22 cellular contexts compared by ENCODE assay signal in the genomic region with DNA sequence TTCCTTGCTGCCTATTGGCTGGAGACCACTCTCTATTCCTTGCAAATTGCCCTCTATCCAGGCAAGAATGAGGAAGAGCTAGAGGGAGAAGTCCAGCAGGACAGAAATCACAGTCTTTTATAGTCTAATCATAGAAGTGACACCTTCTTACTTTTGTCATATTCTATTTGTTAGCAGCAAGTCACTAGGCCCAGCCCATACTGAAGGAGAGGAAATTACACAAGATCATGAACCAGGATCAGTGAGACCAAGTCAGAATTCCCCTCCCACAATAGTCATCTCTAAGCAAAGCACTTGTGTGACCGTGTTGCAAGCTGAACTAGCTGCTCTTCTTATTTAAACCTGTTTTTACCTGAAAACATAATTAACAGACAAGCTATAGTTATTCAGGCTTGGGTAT.
DNase-seq lines count a peak whose midpoint lies in the region; ATAC-seq, FAIRE-seq and TF ChIP-seq lines count a peak whose summit lies in the region.
"Had no signal": no experiment of that assay in that cellular context is flagged by ENCODE, and none has a peak within 500 bp of the region (broad histone marks: within the 10 kb centered on the region; RNA-seq: fewer than 3 reads in every experiment).

No MANE protein-coding gene starts in this region.

- in situ Hi-C loops in GM12878 (cut with MboI), result no loop called here

- no peak for TF ChIP-seq POLR2A in GM12878 (IDR thresholded peaks at IDR 0.05; ENCODE audit: low read depth, low read length)

- no peak overlapping the region for H3K27ac Mint-ChIP-seq in activated naive CD4-positive, alpha-beta T cell treated with anti-CD3 and anti-CD28 coated beads for 36 hours

- RAD21 ChIA-PET in GM12878 (lab: Charles Lee; ENCODE audit: unreplicated experiment), result interaction anchor here (0.6 to 2.3 kb wide), 3 partner anchors 13 to 194 kb away, joined by 3 to 7 read pairs (median 3); no protein-coding TSS in a partner anchor

- no peak overlapping the region for H3K4me2 ChIP-seq in GM12878 (ENCODE audit: control insufficient read depth, insufficient read depth)
- H3K4me2 ChIP-seq: PC-9 had no signal

- H3K4me3 ChIP-seq in GM12878 (no peak overlapping the region), fibroblast of mammary gland (ENCODE audit: control insufficient read depth, low read depth, low read length) (no peak overlapping the region), mucosa of descending colon (no peak overlapping the region)
- H3K4me3 ChIP-seq: PC-9, SJCRH30 had no signal

- H3K36me3 Mint-ChIP-seq in activated naive CD4-positive, alpha-beta T cell treated with anti-CD3 and anti-CD28 coated beads for 36 hours (ENCODE audit: low read depth), result no peaks in the 10 kb centered on the region

- POLR2A ChIA-PET in GM12878 (lab: Charles Lee), result no interaction called here

- SMC1A ChIA-PET in GM12878 (lab: Charles Lee; ENCODE audit: uncharacterized antibody, unreplicated experiment), result interaction anchor here (0.6 to 2.1 kb wide), 3 partner anchors 122 to 172 kb away, joined by 3 to 7 read pairs (median 3); no protein-coding TSS in a partner anchor

- CTCF ChIA-PET in activated naive CD4-positive, alpha-beta T cell treated with anti-CD3 and anti-CD28 coated beads for 36 hours (lab: Charles Lee), result interaction anchor here (1.0 kb wide), 1 partner anchor 13 kb away, joined by 4 read pairs; no protein-coding TSS in a partner anchor
- CTCF ChIA-PET in GM12878 (lab: Yijun Ruan, JAX), result interaction anchor here (1.0 kb wide), 1 partner anchor 47 kb away, joined by 3 read pairs; no protein-coding TSS in a partner anchor

- H3K4me1 ChIP-seq in GM12878 (ENCODE audit: control insufficient read depth, insufficient read depth, low read length) (no peaks in the 10 kb centered on the region), mucosa of descending colon (ENCODE audit: low read depth) (no peaks in the 10 kb centered on the region)
- H3K4me1 ChIP-seq: SJCRH30 had no signal

- H4K20me1 ChIP-seq in GM12878 (ENCODE audit: control insufficient read depth, insufficient read depth), result no peaks in the 10 kb centered on the region

- H3K9ac ChIP-seq in GM12878 (ENCODE audit: control insufficient read depth, insufficient read depth, low read length), result no peak overlapping the region

- peaks cover 22% of the 10 kb centered on the region for H3K4me1 Mint-ChIP-seq in activated naive CD4-positive, alpha-beta T cell treated with anti-CD3 and anti-CD28 coated beads for 36 hours (ENCODE audit: low read depth)

- FAIRE-seq in GM12878 (lab: Jason Lieb, UNC), result no peak
- FAIRE-seq: H1 had no signal

- intact Hi-C loops in activated naive CD4-positive, alpha-beta T cell treated with anti-CD3 and anti-CD28 coated beads for 36 hours (cut with micrococcal nuclease), result no loop called here
- intact Hi-C loops in GM12878 (cut with micrococcal nuclease; ENCODE audit: unreplicated experiment), result no loop called here
- intact Hi-C loops in mucosa of descending colon (cut with DNase I, micrococcal nuclease), result no loop called here

- no peaks in the 10 kb centered on the region for H3K27me3 ChIP-seq in GM12878 (replicated peaks in 1 of 2; ENCODE audit: control insufficient read depth in 2 of 2, insufficient read depth in 2 of 2, low read length in 1 of 2)
- H3K27me3 ChIP-seq: SJCRH30 had no signal

- H3K36me3 ChIP-seq in GM12878 (ENCODE audit: control insufficient read depth in 2 of 2, insufficient read depth in 2 of 2, low read length in 1 of 2) (no peaks in the 10 kb centered on the region), mucosa of descending colon (ENCODE audit: low read depth) (no peaks in the 10 kb centered on the region)
- H3K36me3 ChIP-seq: SJCRH30 had no signal

- no peak for TF ChIP-seq EP300 in GM12878 (IDR thresholded peaks at IDR 0.05; ENCODE audit: borderline replicate concordance in 1 of 2, control insufficient read depth in 1 of 2, low read depth in 2 of 2, low read length in 2 of 2)

- DNase-seq in activated naive CD4-positive, alpha-beta T cell treated with anti-CD3 and anti-CD28 coated beads for 36 hours, result peak; percentile 18
- DNase-seq in activated naive CD4-positive, alpha-beta T cell (lab: John Stamatoyannopoulos, UW), result no peak
- DNase-seq in GM12878 (ENCODE audit: low read depth, low spot score) (no peak), fibroblast of mammary gland (ENCODE audit: low read depth) (peak; percentile 16), mucosa of descending colon (peak in 1 of 3 donors; percentile 2), MV-4-11 (lab: John Stamatoyannopoulos, UW) (no peak)
- DNase-seq in stimulated activated naive CD4-positive, alpha-beta T cell (lab: John Stamatoyannopoulos, UW), result no peak
- DNase-seq: DMS153, HCEC 1CT, NCI-H1092 treated with DMSO at 0.1 percent for 48 hours, NCI-H1436, NCI-H1930, NCI-H2107, NCI-H446, NCI-H524 treated with DMSO at 0.1 percent for 48 hours, NCI-H774, PC-9, SJCRH30 had no signal

- H3K4me3 Mint-ChIP-seq in activated naive CD4-positive, alpha-beta T cell treated with anti-CD3 and anti-CD28 coated beads for 36 hours, result no peak overlapping the region

- ATAC-seq in GM12878 (peak; percentile 67), mucosa of descending colon (peak; percentile 88), GM18907 (IDR thresholded peaks at IDR 0.05; ENCODE audit: unreplicated experiment) (no peak)
- ATAC-seq: Right ventricle myocardium inferior, SK-N-SH treated with all-trans-retinoic acid at 6 μM for 48 hours had no signal

- no TSS peak for BruUV-seq in GM12878 (replicated peaks; lab: Mats Ljungman, UMichigan)

- TF ChIP-seq RAD21 in GM12878 (IDR thresholded peaks at IDR 0.05; ENCODE audit: insufficient read depth, low read depth, low read length), result no peak

- no peak for TF ChIP-seq CTCF in GM12878 (IDR thresholded peaks at IDR 0.05 in 2 of 3, conservative IDR thresholded peaks at IDR 0.05 in 1 of 3; ENCODE audit: control insufficient read depth in 2 of 3, extremely low read depth in 1 of 3, insufficient read depth in 1 of 3, low read depth in 3 of 3, low read length in 3 of 3)
- no peak for TF ChIP-seq CTCF in fibroblast of mammary gland (conservative IDR thresholded peaks at IDR 0.05; ENCODE audit: control insufficient read depth, insufficient read depth, low read depth, low read length)
- no peak for TF ChIP-seq CTCF in mucosa of descending colon (IDR thresholded peaks at IDR 0.05)

- H3K27me3 Mint-ChIP-seq in activated naive CD4-positive, alpha-beta T cell treated with anti-CD3 and anti-CD28 coated beads for 36 hours (ENCODE audit: low read depth), result no peaks in the 10 kb centered on the region

- WGBS in GM12878 (ENCODE audit: insufficient coverage, insufficient replicate concordance, low lambda C conversion rate, missing lambda C conversion rate), result 5% methylated on average over 1 of the region's 1 CpG

- H3K79me2 ChIP-seq in GM12878 (ENCODE audit: control insufficient read depth, insufficient read depth, low read length), result no peaks in the 10 kb centered on the region

- no peaks in the 10 kb centered on the region for H3K9me3 ChIP-seq in GM12878 (replicated peaks; ENCODE audit: control insufficient read depth, insufficient read depth, low read length)
- no peaks in the 10 kb centered on the region for H3K9me3 ChIP-seq in mucosa of descending colon
- H3K9me3 ChIP-seq: SJCRH30 had no signal

- H2AFZ ChIP-seq in GM12878 (ENCODE audit: control insufficient read depth, low read depth, low read length), result no peak overlapping the region
- H2AFZ ChIP-seq: PC-9 had no signal

- no peaks in the 10 kb centered on the region for H3K9me3 Mint-ChIP-seq in activated naive CD4-positive, alpha-beta T cell treated with anti-CD3 and anti-CD28 coated beads for 36 hours

- H3K27ac ChIP-seq in GM12878 (ENCODE audit: control insufficient read depth, insufficient read depth), result no peak overlapping the region
- H3K27ac ChIP-seq: PC-9, SJCRH30 had no signal

TF ChIP-seq in GM12878, 131 proteins besides CTCF, POLR2A, EP300 and RAD21 (continues in another document):
- TF ChIP-seq CBX5 (IDR thresholded peaks at IDR 0.05; ENCODE audit: low read depth) (no peak), BMI1 (IDR thresholded peaks at IDR 0.05; ENCODE audit: borderline replicate concordance) (no peak), ZSCAN29 (IDR thresholded peaks at IDR 0.05) (no peak), FOS (IDR thresholded peaks at IDR 0.05; ENCODE audit: borderline replicate concordance, extremely low read depth, insufficient read length) (no peak), FOXM1 (IDR thresholded peaks at IDR 0.05; ENCODE audit: low read depth, low read length) (no peak), MTA2 (IDR thresholded peaks at IDR 0.05; ENCODE audit: low read depth) (no peak)
- TF ChIP-seq, protein P1, sequence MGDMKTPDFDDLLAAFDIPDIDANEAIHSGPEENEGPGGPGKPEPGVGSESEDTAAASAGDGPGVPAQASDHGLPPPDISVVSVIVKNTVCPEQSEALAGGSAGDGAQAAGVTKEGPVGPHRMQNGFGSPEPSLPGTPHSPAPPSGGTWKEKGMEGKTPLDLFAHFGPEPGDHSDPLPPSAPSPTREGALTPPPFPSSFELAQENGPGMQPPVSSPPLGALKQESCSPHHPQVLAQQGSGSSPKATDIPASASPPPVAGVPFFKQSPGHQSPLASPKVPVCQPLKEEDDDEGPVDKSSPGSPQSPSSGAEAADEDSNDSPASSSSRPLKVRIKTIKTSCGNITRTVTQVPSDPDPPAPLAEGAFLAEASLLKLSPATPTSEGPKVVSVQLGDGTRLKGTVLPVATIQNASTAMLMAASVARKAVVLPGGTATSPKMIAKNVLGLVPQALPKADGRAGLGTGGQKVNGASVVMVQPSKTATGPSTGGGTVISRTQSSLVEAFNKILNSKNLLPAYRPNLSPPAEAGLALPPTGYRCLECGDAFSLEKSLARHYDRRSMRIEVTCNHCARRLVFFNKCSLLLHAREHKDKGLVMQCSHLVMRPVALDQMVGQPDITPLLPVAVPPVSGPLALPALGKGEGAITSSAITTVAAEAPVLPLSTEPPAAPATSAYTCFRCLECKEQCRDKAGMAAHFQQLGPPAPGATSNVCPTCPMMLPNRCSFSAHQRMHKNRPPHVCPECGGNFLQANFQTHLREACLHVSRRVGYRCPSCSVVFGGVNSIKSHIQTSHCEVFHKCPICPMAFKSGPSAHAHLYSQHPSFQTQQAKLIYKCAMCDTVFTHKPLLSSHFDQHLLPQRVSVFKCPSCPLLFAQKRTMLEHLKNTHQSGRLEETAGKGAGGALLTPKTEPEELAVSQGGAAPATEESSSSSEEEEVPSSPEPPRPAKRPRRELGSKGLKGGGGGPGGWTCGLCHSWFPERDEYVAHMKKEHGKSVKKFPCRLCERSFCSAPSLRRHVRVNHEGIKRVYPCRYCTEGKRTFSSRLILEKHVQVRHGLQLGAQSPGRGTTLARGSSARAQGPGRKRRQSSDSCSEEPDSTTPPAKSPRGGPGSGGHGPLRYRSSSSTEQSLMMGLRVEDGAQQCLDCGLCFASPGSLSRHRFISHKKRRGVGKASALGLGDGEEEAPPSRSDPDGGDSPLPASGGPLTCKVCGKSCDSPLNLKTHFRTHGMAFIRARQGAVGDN (IDR thresholded peaks at IDR 0.05), result no peak
- TF ChIP-seq, protein P2, sequence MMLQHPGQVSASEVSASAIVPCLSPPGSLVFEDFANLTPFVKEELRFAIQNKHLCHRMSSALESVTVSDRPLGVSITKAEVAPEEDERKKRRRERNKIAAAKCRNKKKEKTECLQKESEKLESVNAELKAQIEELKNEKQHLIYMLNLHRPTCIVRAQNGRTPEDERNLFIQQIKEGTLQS (IDR thresholded peaks at IDR 0.05; ENCODE audit: borderline replicate concordance, extremely low read depth, low read depth, low read length), result no peak

Comparison
In these comparisons a context has a peak if more than half of its experiments do, and no peak if none do; other contexts are left out.
1. DNase-seq: peak in activated naive CD4-positive, alpha-beta T cell treated with anti-CD3 and anti-CD28 coated beads for 36 hours (single experiment) and fibroblast of mammary gland (single experiment); none in activated naive CD4-positive, alpha-beta T cell (0 of 4), GM12878 (single experiment), stimulated activated naive CD4-positive, alpha-beta T cell (0 of 6) and MV-4-11 (single experiment).